In genomic region chr17:16534236-16534635, GRCh38 we compare ENCODE assay signal across 15 cellular contexts. TPM values are rescaled to one million over a fixed set of nuclear protein-coding genes. Genes with fewer than 3 reads are reported as not detected.
DNase-seq lines count a peak whose midpoint lies in the region; ATAC-seq, FAIRE-seq and TF ChIP-seq lines count a peak whose summit lies in the region.
"Had no signal": no experiment of that assay in that cellular context is flagged by ENCODE, and none has a peak within 500 bp of the region (broad histone marks: within the 10 kb centered on the region; RNA-seq: fewer than 3 reads in every experiment).

No MANE protein-coding gene starts in this region.

- no peak overlapping the region for H3K4me3 ChIP-seq in osteoblast (ENCODE audit: insufficient read depth, low read length)

- H3K4me1 ChIP-seq in osteoblast (ENCODE audit: insufficient read depth, low read length) = peaks cover 8% of the 10 kb centered on the region
- H3K4me1 ChIP-seq: BE2C had no signal

- no peak overlapping the region for H3K4me2 ChIP-seq in osteoblast (ENCODE audit: insufficient read depth, low read length)

- no peaks in the 10 kb centered on the region for H3K36me3 Mint-ChIP-seq in activated CD8-positive, alpha-beta T cell treated with anti-CD3 and anti-CD28 coated beads, Interleukin-2, amount 10 ng/mL, durations not matched to agents 7 days and 5 days (ENCODE audit: low read depth)

- POLR2A ChIA-PET in activated CD8-positive, alpha-beta T cell treated with anti-CD3 and anti-CD28 coated beads, Interleukin-2, amount 10 ng/mL, durations not matched to agents 7 days and 5 days (lab: Charles Lee) = no interaction called here

- intact Hi-C loops in posterior vena cava (cut with DNase I) = no loop called here

- no peak overlapping the region for H3K27ac ChIP-seq in osteoblast (ENCODE audit: low read depth, low read length)
- H3K27ac ChIP-seq: C4-2B had no signal

- no peak for TF ChIP-seq CTCF in osteoblast (IDR thresholded peaks at IDR 0.05; ENCODE audit: extremely low read depth, low read depth, low read length)

- ATAC-seq in activated CD8-positive, alpha-beta T cell treated with anti-CD3 and anti-CD28 coated beads, Interleukin-2, amount 10 ng/mL, durations not matched to agents 7 days and 5 days = no peak
- no peak for ATAC-seq in HG02970 (IDR thresholded peaks at IDR 0.05; ENCODE audit: low FRiP score, unreplicated experiment)

- peaks cover 3% of the 10 kb centered on the region for H3K9me3 Mint-ChIP-seq in activated CD8-positive, alpha-beta T cell treated with anti-CD3 and anti-CD28 coated beads, Interleukin-2, amount 10 ng/mL, durations not matched to agents 7 days and 5 days (ENCODE audit: insufficient read depth)
- H3K9me3 Mint-ChIP-seq: CD4-positive, alpha-beta memory T cell had no signal

- no peak for FAIRE-seq in urothelium cell line (lab: Jason Lieb, UNC)

- no peak overlapping the region for H2AFZ ChIP-seq in osteoblast (ENCODE audit: low read length)

- DNase-seq in Daoy (ENCODE audit: low read depth) = peak; percentile 36
- peak; percentile 70 for DNase-seq in M059J (ENCODE audit: low read depth)
- DNase-seq in astrocyte of the hippocampus (ENCODE audit: low read depth, low spot score) = peak; percentile 26
- DNase-seq in osteoblast (ENCODE audit: insufficient read length, low spot score, missing footprints) = peak; percentile 56
- DNase-seq in posterior vena cava (ENCODE audit: low spot score) = no peak
- no peak for DNase-seq in urothelium cell line (ENCODE audit: low spot score)
- DNase-seq in activated CD8-positive, alpha-beta T cell treated with anti-CD3 and anti-CD28 coated beads, Interleukin-2, amount 10 ng/mL, durations not matched to agents 7 days and 5 days = no peak
- DNase-seq: ACHN; BE2C; CD4-positive, alpha-beta memory T cell; DMS79; GF-D8; HCEC 1CT had no signal

- peaks cover 30% of the 10 kb centered on the region for H3K4me1 Mint-ChIP-seq in activated CD8-positive, alpha-beta T cell treated with anti-CD3 and anti-CD28 coated beads, Interleukin-2, amount 10 ng/mL, durations not matched to agents 7 days and 5 days (ENCODE audit: low read depth)

- H3K27me3 ChIP-seq in osteoblast (ENCODE audit: insufficient read depth, low read length) = peaks cover 19% of the 10 kb centered on the region
- H3K27me3 ChIP-seq: BE2C had no signal

- no peak overlapping the region for H3K27ac Mint-ChIP-seq in activated CD8-positive, alpha-beta T cell treated with anti-CD3 and anti-CD28 coated beads, Interleukin-2, amount 10 ng/mL, durations not matched to agents 7 days and 5 days

- H3K36me3 ChIP-seq in osteoblast (ENCODE audit: insufficient read depth, low read length) = no peaks in the 10 kb centered on the region
- H3K36me3 ChIP-seq: BE2C had no signal

- no peak overlapping the region for H3K4me3 Mint-ChIP-seq in activated CD8-positive, alpha-beta T cell treated with anti-CD3 and anti-CD28 coated beads, Interleukin-2, amount 10 ng/mL, durations not matched to agents 7 days and 5 days

- no peaks in the 10 kb centered on the region for H3K79me2 ChIP-seq in osteoblast (ENCODE audit: insufficient read depth, low read length)

- H3K27me3 Mint-ChIP-seq in activated CD8-positive, alpha-beta T cell treated with anti-CD3 and anti-CD28 coated beads, Interleukin-2, amount 10 ng/mL, durations not matched to agents 7 days and 5 days (ENCODE audit: low read depth) = peaks cover 13% of the 10 kb centered on the region

- H4K20me1 ChIP-seq in osteoblast (ENCODE audit: insufficient read depth, low read length) = no peaks in the 10 kb centered on the region

- no peaks in the 10 kb centered on the region for H3K9me3 ChIP-seq in osteoblast (ENCODE audit: low read depth, low read length)
- H3K9me3 ChIP-seq: BE2C had no signal

- CTCF ChIA-PET in activated CD8-positive, alpha-beta T cell treated with anti-CD3 and anti-CD28 coated beads, Interleukin-2, amount 10 ng/mL, durations not matched to agents 7 days and 5 days (lab: Charles Lee) = interaction anchor here (2.4 kb wide), 1 partner anchor 13 kb away, joined by 17 read pairs; no protein-coding TSS in a partner anchor

RNA-seq across cellular contexts. Expression of gene ZNF287, which starts 34.8 kb away (rescaled TPM):
- total RNA-seq in Daoy (2014; rRNA removed; shearing (Covaris generic)) = 6.6 and 8.3 TPM in 2 replicates
- total RNA-seq in M059J (2014; rRNA removed; shearing (Covaris generic)) = 4.1 and 8.1 TPM in 2 replicates
- total RNA-seq in osteoblast = 8.5 and 10.9 TPM in 2 replicates
- total RNA-seq in posterior vena cava = 1 to 10 TPM; 5.1 to 6.1 TPM
- total RNA-seq in activated CD8-positive, alpha-beta T cell treated with anti-CD3 and anti-CD28 coated beads, Interleukin-2, amount 10 ng/mL, durations not matched to agents 7 days and 5 days = 1 to 10 TPM; 5.7 to 5.9 TPM

RNA-seq across cellular contexts. Expression of gene LRRC75A, which starts 42.2 kb away (rescaled TPM):
- 0.97 and 2.6 TPM in 2 replicates for total RNA-seq in Daoy (2014; rRNA removed; shearing (Covaris generic))
- total RNA-seq in M059J (2014; rRNA removed; shearing (Covaris generic)) = 1.1 and 1.6 TPM in 2 replicates
- 0.88 and 1.4 TPM in 2 replicates for total RNA-seq in osteoblast
- total RNA-seq in posterior vena cava = 1 to 10 TPM; 2.3 to 3.0 TPM
- total RNA-seq in activated CD8-positive, alpha-beta T cell treated with anti-CD3 and anti-CD28 coated beads, Interleukin-2, amount 10 ng/mL, durations not matched to agents 7 days and 5 days = 1 to 10 TPM; 3.6 to 5.7 TPM

Comparison
In these comparisons a context has a peak if more than half of its experiments do, and no peak if none do; other contexts are left out.
1. DNase-seq: peak in Daoy (single experiment), M059J (single experiment), astrocyte of the hippocampus (single experiment) and osteoblast (single experiment); none in posterior vena cava (single experiment), urothelium cell line (single experiment) and activated CD8-positive, alpha-beta T cell treated with anti-CD3 and anti-CD28 coated beads, Interleukin-2, amount 10 ng/mL, durations not matched to agents 7 days and 5 days (single experiment).